ENCODE assay signal across 1 cellular context in genomic region chr19:19600793-19601346, GRCh38.
TF ChIP-seq lines count a peak whose summit lies in the region.

No MANE protein-coding gene starts in this region.

TF ChIP-seq in GM12891, 5 proteins besides CTCF, POLR2A, EP300 and RAD21 (continued from another document):
- TF ChIP-seq PAX5 (IDR thresholded peaks at IDR 0.05; ENCODE audit: insufficient read depth, low read length, severe bottlenecking) (no peak), TAF1 (IDR thresholded peaks at IDR 0.05; ENCODE audit: low read depth, low read length) (no peak), POU2F2 (IDR thresholded peaks at IDR 0.05; ENCODE audit: low read depth, low read length) (no peak)
TF ChIP-seq in GM12891: peak in this region for 0.
